ENCODE assay signal across 15 cellular contexts in the genomic region with DNA sequence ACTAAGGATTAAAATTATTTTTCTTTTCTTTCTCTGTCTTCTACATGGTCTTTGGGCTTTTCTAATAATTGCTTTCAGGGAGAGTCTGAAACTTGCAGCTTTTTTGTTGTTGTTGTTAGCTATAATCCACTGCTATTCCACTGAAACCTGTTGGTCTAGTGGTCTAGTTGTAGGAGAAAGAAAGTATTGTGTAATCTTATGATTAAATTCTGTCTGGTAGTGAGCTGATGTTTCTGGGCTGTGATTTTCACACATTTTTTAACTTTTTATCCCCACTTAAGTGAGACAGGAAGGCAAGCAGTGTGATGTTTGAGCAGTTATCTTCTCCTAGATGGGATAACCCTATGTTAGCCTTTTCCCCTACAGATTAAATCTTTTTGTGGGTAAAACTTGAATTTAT.
DNase-seq lines count a peak whose midpoint lies in the region; ATAC-seq and TF ChIP-seq lines count a peak whose summit lies in the region.
"Had no signal": no experiment of that assay in that cellular context is flagged by ENCODE, and none has a peak within 500 bp of the region (broad histone marks: within the 10 kb centered on the region; RNA-seq: fewer than 3 reads in every experiment).

No MANE protein-coding gene starts in this region.

- H3K79me2 ChIP-seq in OCI-LY3 (ENCODE audit: low read length): no peaks in the 10 kb centered on the region

- 0 out of 2 replicates have a peak overlapping the region, but pooled peaks have one; percentile 16 for H2AFZ ChIP-seq in OCI-LY3 (ENCODE audit: low read depth, low read length)

- peak; percentile 52 for ATAC-seq in Right ventricle myocardium superior (ENCODE audit: poor library complexity)
- no peak for ATAC-seq in heart right ventricle
- no peak for ATAC-seq in GM21360 (IDR thresholded peaks at IDR 0.05; ENCODE audit: unreplicated experiment)
- no peak for ATAC-seq in upper lobe of left lung (ENCODE audit: low FRiP score in 2 of 2)
- ATAC-seq: HepG2 had no signal

- H3K27ac Mint-ChIP-seq in mesothelial cell of epicardium: peak overlapping the region; percentile 37
- H3K27ac Mint-ChIP-seq: CD8-positive, alpha-beta memory T cell had no signal

- peaks cover 12% of the 10 kb centered on the region for H3K4me1 Mint-ChIP-seq in mesothelial cell of epicardium
- H3K4me1 Mint-ChIP-seq: CD8-positive, alpha-beta memory T cell had no signal

- peaks cover 0 to 5% (median 0%) of the 10 kb centered on the region in 11 donors for H3K9me3 ChIP-seq in heart right ventricle
- H3K9me3 ChIP-seq in OCI-LY3 (ENCODE audit: insufficient read depth, low read length): no peaks in the 10 kb centered on the region
- no peaks in the 10 kb centered on the region for H3K9me3 ChIP-seq in upper lobe of left lung
- H3K9me3 ChIP-seq: BLaER1, Caco-2 had no signal

- no peaks in the 10 kb centered on the region for H3K27me3 Mint-ChIP-seq in mesothelial cell of epicardium (ENCODE audit: low read depth)
- H3K27me3 Mint-ChIP-seq: CD8-positive, alpha-beta memory T cell had no signal

- no peaks in the 10 kb centered on the region for H3K36me3 Mint-ChIP-seq in mesothelial cell of epicardium
- H3K36me3 Mint-ChIP-seq: CD8-positive, alpha-beta memory T cell had no signal

- H3K4me3 ChIP-seq in heart right ventricle: no peak overlapping the region
- no peak overlapping the region for H3K4me3 ChIP-seq in OCI-LY3 (ENCODE audit: low read length)
- H3K4me3 ChIP-seq in upper lobe of left lung: no peak overlapping the region
- H3K4me3 ChIP-seq: BLaER1 had no signal

- TF ChIP-seq CTCF in heart right ventricle (IDR thresholded peaks at IDR 0.05): no peak
- TF ChIP-seq CTCF in OCI-LY3 (IDR thresholded peaks at IDR 0.05; ENCODE audit: low read depth, low read length): no peak
- no peak for TF ChIP-seq CTCF in mesothelial cell of epicardium (IDR thresholded peaks at IDR 0.05; ENCODE audit: unreplicated experiment)
- no peak for TF ChIP-seq CTCF in upper lobe of left lung (IDR thresholded peaks at IDR 0.05)

- peak overlapping the region in 1 of 10 donors; percentile 8 for H3K27ac ChIP-seq in heart right ventricle
- H3K27ac ChIP-seq in OCI-LY3 (ENCODE audit: low read length): no peak overlapping the region
- H3K27ac ChIP-seq in upper lobe of left lung: no peak overlapping the region
- H3K27ac ChIP-seq: BLaER1 had no signal

- no peaks in the 10 kb centered on the region for H3K4me1 ChIP-seq in heart right ventricle
- H3K4me1 ChIP-seq in OCI-LY3 (ENCODE audit: low read length): peaks cover 13% of the 10 kb centered on the region; the same call in 1 of the 2 replicates
- H3K4me1 ChIP-seq in upper lobe of left lung: no peaks in the 10 kb centered on the region
- H3K4me1 ChIP-seq: BLaER1, Caco-2 had no signal

- intact Hi-C loops in Right ventricle myocardium superior (cut with DNase I) (no loop called here), heart right ventricle (cut with DNase I) (no loop called here)

- H3K27me3 ChIP-seq in heart right ventricle (no peaks in the 10 kb centered on the region), OCI-LY3 (ENCODE audit: low read depth, low read length) (no peaks in the 10 kb centered on the region), upper lobe of left lung (no peaks in the 10 kb centered on the region)
- H3K27me3 ChIP-seq: BLaER1 had no signal

- no peak for TF ChIP-seq POLR2A in upper lobe of left lung (IDR thresholded peaks at IDR 0.05)

- no peak overlapping the region for H3K4me2 ChIP-seq in OCI-LY3 (ENCODE audit: low read length)
- H3K4me2 ChIP-seq: BLaER1 had no signal

- peaks cover 7% of the 10 kb centered on the region for H3K9me3 Mint-ChIP-seq in mesothelial cell of epicardium

- H3K9ac ChIP-seq in OCI-LY3 (ENCODE audit: low read length): no peak overlapping the region
- H3K9ac ChIP-seq: BLaER1 had no signal

- no peak for TF ChIP-seq EP300 in upper lobe of left lung (IDR thresholded peaks at IDR 0.05)

- no peak for DNase-seq in Right ventricle myocardium superior
- no peak for DNase-seq in heart right ventricle
- DNase-seq in mesothelial cell of epicardium (ENCODE audit: low spot score in 2 of 2, unreplicated experiment in 2 of 2): no peak
- DNase-seq in upper lobe of left lung: no peak
- DNase-seq in activated CD4-positive, alpha-beta T cell treated with anti-CD3 and anti-CD28 coated beads, Interleukin-2, amount 50 U/mL, for 4 hours: no peak
- DNase-seq: 8988T; AML-193; Caco-2; CD8-positive, alpha-beta memory T cell; DMS53; GF-D8 had no signal

- H3K36me3 ChIP-seq in heart right ventricle (no peaks in the 10 kb centered on the region), OCI-LY3 (replicated peaks; ENCODE audit: low read depth, low read length) (no peaks in the 10 kb centered on the region), upper lobe of left lung (no peaks in the 10 kb centered on the region)
- H3K36me3 ChIP-seq: BLaER1 had no signal

- no peak overlapping the region for H3K4me3 Mint-ChIP-seq in mesothelial cell of epicardium
- H3K4me3 Mint-ChIP-seq: CD8-positive, alpha-beta memory T cell had no signal

- H4K20me1 ChIP-seq in OCI-LY3 (ENCODE audit: insufficient read depth, low read length): no peaks in the 10 kb centered on the region
- H4K20me1 ChIP-seq: BLaER1 had no signal
